In genomic region chr11:66311965-66312548, GRCh38 we compare ENCODE assay signal across 1 cellular context.
TF ChIP-seq lines count a peak whose summit lies in the region.

No MANE protein-coding gene starts in this region.

TF ChIP-seq in SK-N-SH, 30 proteins besides CTCF, POLR2A, EP300 and RAD21 (continued from another document):
- no peak for TF ChIP-seq ZBTB33 (IDR thresholded peaks at IDR 0.05; ENCODE audit: borderline replicate concordance, low read depth)
- no peak for TF ChIP-seq GABPA (IDR thresholded peaks at IDR 0.05; ENCODE audit: low read depth)
- no peak for TF ChIP-seq FOXM1 (IDR thresholded peaks at IDR 0.05; ENCODE audit: low read depth)
- peak; percentile 96 for TF ChIP-seq SMC3 (IDR thresholded peaks at IDR 0.05; ENCODE audit: low read depth, low read length)
- no peak for TF ChIP-seq YY1 (IDR thresholded peaks at IDR 0.05; ENCODE audit: low read depth)
- no peak for TF ChIP-seq RCOR1 (IDR thresholded peaks at IDR 0.05; ENCODE audit: low read length)
- no peak; the same call in 1 of the 2 replicates for TF ChIP-seq RXRA (IDR thresholded peaks at IDR 0.05; ENCODE audit: borderline replicate concordance, low read depth)
- no peak for TF ChIP-seq SIN3A (IDR thresholded peaks at IDR 0.05; ENCODE audit: borderline replicate concordance, low read depth, low read length)
- peak; percentile 52 for TF ChIP-seq MXI1 (IDR thresholded peaks at IDR 0.05; ENCODE audit: low read depth, low read length)
- no peak for TF ChIP-seq JUND (IDR thresholded peaks at IDR 0.05)
- TF ChIP-seq PBX3 (IDR thresholded peaks at IDR 0.05): no peak
- no peak for TF ChIP-seq IRF3 (IDR thresholded peaks at IDR 0.05; ENCODE audit: low read depth, low read length)
- TF ChIP-seq RFX5 (IDR thresholded peaks at IDR 0.05; ENCODE audit: low read length): no peak
- TF ChIP-seq USF1 (IDR thresholded peaks at IDR 0.05; ENCODE audit: borderline replicate concordance, low read depth): no peak
- no peak for TF ChIP-seq TCF12 (IDR thresholded peaks at IDR 0.05)
- TF ChIP-seq GATA2 (CRISPR knock-in tag; IDR thresholded peaks at IDR 0.05): peak; percentile 37; the same call in 1 of the 2 replicates
- TF ChIP-seq TAF1 (IDR thresholded peaks at IDR 0.05; ENCODE audit: borderline replicate concordance, low read depth, low read length): no peak
- TF ChIP-seq POLR2AphosphoS5 (IDR thresholded peaks at IDR 0.05; ENCODE audit: low read depth, low read length): 0 out of 2 replicates have a peak, but pooled peaks have one; percentile 21
- no peak for TF ChIP-seq MEF2A (IDR thresholded peaks at IDR 0.05; ENCODE audit: borderline replicate concordance, low read depth)
- no peak for TF ChIP-seq FOXJ3 (CRISPR knock-in tag; IDR thresholded peaks at IDR 0.05)
- TF ChIP-seq TEAD4 (IDR thresholded peaks at IDR 0.05; ENCODE audit: borderline replicate concordance, insufficient read depth): no peak
- TF ChIP-seq MAX (IDR thresholded peaks at IDR 0.05; ENCODE audit: low read depth): peak; percentile 57; the same call in 1 of the 2 replicates
- 0 out of 2 replicates have a peak, but pooled peaks have one; percentile 5 for TF ChIP-seq REST (IDR thresholded peaks at IDR 0.05; ENCODE audit: low read depth, low read length)
- TF ChIP-seq CHD2 (IDR thresholded peaks at IDR 0.05; ENCODE audit: low read length, partially characterized antibody): no peak
